Comparison of ENCODE assay signal across 15 cellular contexts in the genomic region with DNA sequence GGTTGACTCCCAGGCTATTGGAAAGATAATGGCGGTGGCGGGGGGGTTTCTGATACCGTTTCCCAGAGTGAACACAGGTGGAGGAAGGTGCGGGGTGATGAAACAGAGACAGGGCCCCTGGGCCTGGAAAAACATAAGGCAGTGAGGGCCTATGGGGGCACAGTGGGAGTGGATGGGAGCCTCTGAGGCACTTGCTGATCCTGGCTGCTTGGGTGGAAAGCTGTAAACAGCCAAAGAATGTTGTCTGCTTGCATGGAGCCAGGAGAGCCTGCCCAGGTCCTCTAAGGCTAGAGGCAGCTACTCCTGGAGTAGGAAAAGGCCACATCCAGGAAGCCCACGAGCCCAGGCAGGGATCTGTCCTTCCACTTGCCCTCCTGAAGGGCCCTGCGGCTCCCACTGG. TPM values are rescaled to one million over a fixed set of nuclear protein-coding genes. Genes with fewer than 3 reads are reported as not detected.
DNase-seq lines count a peak whose midpoint lies in the region; ATAC-seq and TF ChIP-seq lines count a peak whose summit lies in the region.
"Had no signal": no experiment of that assay in that cellular context is flagged by ENCODE, and none has a peak within 500 bp of the region (broad histone marks: within the 10 kb centered on the region; RNA-seq: fewer than 3 reads in every experiment).

No MANE protein-coding gene starts in this region.

- H3K36me3 ChIP-seq in breast epithelium (no peaks in the 10 kb centered on the region), esophagus (ENCODE audit: control insufficient read depth in 2 of 2, insufficient read depth in 2 of 2, low read length in 1 of 2) (no peaks in the 10 kb centered on the region), ovary (no peaks in the 10 kb centered on the region), upper lobe of right lung (no peaks in the 10 kb centered on the region)

- H3K4me3 ChIP-seq in breast epithelium (no peak overlapping the region), esophagus (ENCODE audit: low read depth in 1 of 2, low read length in 2 of 2) (no peak overlapping the region), ovary (no peak overlapping the region), upper lobe of right lung (peak overlapping the region; percentile 55)
- H3K4me3 ChIP-seq: A549, GM23248 had no signal

- H3K27me3 ChIP-seq in breast epithelium: no peaks in the 10 kb centered on the region
- no peaks in the 10 kb centered on the region for H3K27me3 ChIP-seq in esophagus (ENCODE audit: control insufficient read depth in 1 of 2, insufficient read depth in 2 of 2, low read length in 2 of 2)
- no peaks in the 10 kb centered on the region for H3K27me3 ChIP-seq in ovary
- no peaks in the 10 kb centered on the region for H3K27me3 ChIP-seq in upper lobe of right lung

- POLR2A ChIA-PET in MCF 10A (lab: Yijun Ruan, JAX): interaction anchor here (1.1 to 1.5 kb wide), 2 partner anchors 19 to 62 kb away, joined by 3 read pairs; partner anchors contain the start of gene TUSC2

- no peaks in the 10 kb centered on the region for H3K27me3 Mint-ChIP-seq in MCF 10A (ENCODE audit: insufficient read depth, unreplicated experiment)

- H3K4me1 Mint-ChIP-seq in MCF 10A (ENCODE audit: insufficient read depth, unreplicated experiment): peaks cover 26% of the 10 kb centered on the region

- BruUV-seq in MCF 10A (replicated peaks; lab: Mats Ljungman, UMichigan): no TSS peak

- H3K27ac ChIP-seq in breast epithelium (peak overlapping the region; percentile 94 to 100), esophagus (ENCODE audit: low read depth in 2 of 2, low read length in 1 of 2) (peak overlapping the region; percentile 84 to 88), ovary (peak overlapping the region; percentile 62 to 99), upper lobe of right lung (peak overlapping the region; percentile 90)

- TF ChIP-seq CTCF in breast epithelium (IDR thresholded peaks at IDR 0.05) (no peak), MCF 10A (IDR thresholded peaks at IDR 0.05; ENCODE audit: unreplicated experiment) (no peak), ovary (IDR thresholded peaks at IDR 0.05) (no peak), upper lobe of right lung (IDR thresholded peaks at IDR 0.05) (no peak)

- WGBS in esophagus, 2 donors: 77 to 81% methylated on average over 6 of the region's 6 CpGs
- WGBS in ovary, 3 donors: 72 to 75% (median 74%) methylated on average over 6 of the region's 6 CpGs

- H3K9me3 ChIP-seq in breast epithelium: no peaks in the 10 kb centered on the region
- H3K9me3 ChIP-seq in esophagus (ENCODE audit: control insufficient read depth in 2 of 2, insufficient read depth in 1 of 2, low read depth in 1 of 2, low read length in 1 of 2): no peaks in the 10 kb centered on the region
- no peaks in the 10 kb centered on the region for H3K9me3 ChIP-seq in ovary
- no peaks in the 10 kb centered on the region for H3K9me3 ChIP-seq in upper lobe of right lung
- H3K9me3 ChIP-seq: A549 had no signal

- H3K36me3 Mint-ChIP-seq in MCF 10A (ENCODE audit: insufficient read depth, unreplicated experiment): no peaks in the 10 kb centered on the region

- H3K4me3 Mint-ChIP-seq in MCF 10A (ENCODE audit: unreplicated experiment): no peak overlapping the region

- no peak for TF ChIP-seq EP300 in ovary (IDR thresholded peaks at IDR 0.05)

- ATAC-seq in upper lobe of right lung (no peak), GM21360 (IDR thresholded peaks at IDR 0.05; ENCODE audit: unreplicated experiment) (no peak), HG03565 (IDR thresholded peaks at IDR 0.05; ENCODE audit: unreplicated experiment) (no peak)
- ATAC-seq: A549 had no signal

- H3K4me1 ChIP-seq in breast epithelium (peaks cover 21 to 51% of the 10 kb centered on the region in 2 donors), esophagus (ENCODE audit: control insufficient read depth in 2 of 2, insufficient read depth in 2 of 2, low read length in 1 of 2) (peaks cover 13 to 33% of the 10 kb centered on the region in 2 donors), ovary (ENCODE audit: insufficient read depth) (peaks cover 54% of the 10 kb centered on the region), upper lobe of right lung (peaks cover 54% of the 10 kb centered on the region)

- no peak for TF ChIP-seq POLR2A in breast epithelium (IDR thresholded peaks at IDR 0.05)
- no peak for TF ChIP-seq POLR2A in ovary (IDR thresholded peaks at IDR 0.05)

- DNase-seq in breast epithelium (ENCODE audit: low spot score in 2 of 2) (no peak), MCF 10A (ENCODE audit: unreplicated experiment) (no peak), ovary (peak in 3 of 5 donors; percentile 41 to 54 (median 43)), upper lobe of right lung (no peak), kidney glomerular epithelial cell (lab: John Stamatoyannopoulos, UW) (no peak)
- DNase-seq: activated CD4-positive, alpha-beta T cell treated with anti-CD3 and anti-CD28 coated beads for 1 hour; GM23248; NCI-H1105 treated with DMSO at 0.1 percent for 48 hours; NCI-H526; stimulated activated naive CD4-positive, alpha-beta T cell; SW 1271 had no signal

- intact Hi-C loops in breast epithelium (cut with DNase I; ENCODE audit: low total_unique reads) (no loop called here), MCF 10A (cut with micrococcal nuclease) (no loop called here), ovary (cut with DNase I) (loop anchor here in 1 of 4 donors (10.0 kb wide), 1 partner anchor 59 kb away; the partner anchor contains the start of genes HYAL2 and TUSC2), upper lobe of right lung (cut with DNase I) (no loop called here)

- no peaks in the 10 kb centered on the region for H3K9me3 Mint-ChIP-seq in MCF 10A (ENCODE audit: unreplicated experiment)

- H3K27ac Mint-ChIP-seq in MCF 10A (ENCODE audit: low read depth, unreplicated experiment): no peak overlapping the region

- CTCF ChIA-PET in MCF 10A (lab: Yijun Ruan, JAX): interaction anchor here (0.6 to 1.0 kb wide), 4 partner anchors 56 to 127 kb away, joined by 3 to 4 read pairs (median 3); no protein-coding TSS in a partner anchor

RNA-seq across cellular contexts. Expression of gene SEMA3B, which starts 3.0 kb away (rescaled TPM):
- total RNA-seq in breast epithelium (10 to 100 TPM; 10.1 to 17.6 (median 11.1) TPM), MCF 10A (2022) (7.6 and 12.5 TPM in 2 replicates), ovary (100 to 1,000 TPM in 1 of 7 donors, 10 to 100 TPM in 6; 18.4 to 224 (median 51.9) TPM), upper lobe of right lung (120 TPM)
- polyA plus RNA-seq in esophagus (1 to 10 TPM; 5.2 to 7.8 TPM), ovary (10 to 100 TPM in 1 of 2 donors, 1 to 10 TPM in 1; 5.0 to 30.9 TPM)

RNA-seq across cellular contexts. Expression of gene LSMEM2, which starts 12.9 kb away (rescaled TPM):
- total RNA-seq in breast epithelium: not detected
- total RNA-seq in MCF 10A (2022): 0.20 TPM in 1 of 2 replicates, not detected in the other
- polyA plus RNA-seq in esophagus: under 1 TPM; 0.07 to 0.16 TPM
- 1 to 10 TPM in 2 of 7 donors, under 1 TPM in 3, not detected in 2; 0.42 to 1.4 (median 0.76) TPM for total RNA-seq in ovary
- polyA plus RNA-seq in ovary: 1 to 10 TPM in 1 of 2 donors, under 1 TPM in 1; 0.60 to 1.0 TPM
- total RNA-seq in upper lobe of right lung: not detected
- total RNA-seq: GM23248 had no signal
- polyA plus RNA-seq: GM23248 had no signal

RNA-seq across cellular contexts. Expression of gene IFRD2, which starts 26.2 kb away (rescaled TPM):
- total RNA-seq in breast epithelium (10 to 100 TPM; 50.4 to 82.3 (median 72.7) TPM), MCF 10A (2022) (135 and 182 TPM in 2 replicates), ovary (10 to 100 TPM; 31.8 to 76.9 (median 56.4) TPM), upper lobe of right lung (77.0 TPM)
- polyA plus RNA-seq in esophagus (10 to 100 TPM; 65.6 to 69.5 TPM), ovary (10 to 100 TPM; 14.5 to 32.8 TPM)

RNA-seq across cellular contexts. Expression of gene GNAI2, which starts 30.0 kb away (rescaled TPM):
- 100 to 1,000 TPM in 2 of 3 donors, 10 to 100 TPM in 1; 95.3 to 232 (median 162) TPM for total RNA-seq in breast epithelium
- 122 and 123 TPM in 2 replicates for total RNA-seq in MCF 10A (2022)
- 10 to 100 TPM; 52.2 to 61.8 TPM for polyA plus RNA-seq in esophagus
- total RNA-seq in ovary: 100 to 1,000 TPM in 6 of 7 donors, 10 to 100 TPM in 1; 72.3 to 259 (median 212) TPM
- 100 to 1,000 TPM; 189 to 309 TPM for polyA plus RNA-seq in ovary
- total RNA-seq in upper lobe of right lung: 321 TPM

RNA-seq across cellular contexts. Expression of gene HYAL3, which starts 33.2 kb away (rescaled TPM):
- total RNA-seq in breast epithelium (1 to 10 TPM; 2.3 to 6.4 (median 2.7) TPM), MCF 10A (2022) (2.3 and 4.7 TPM in 2 replicates), ovary (1 to 10 TPM in 6 of 7 donors, under 1 TPM in 1; 0.58 to 4.3 (median 2.0) TPM), upper lobe of right lung (2.8 TPM)
- polyA plus RNA-seq in esophagus (1 to 10 TPM; 3.4 to 5.1 TPM), ovary (1 to 10 TPM; 1.5 to 1.9 TPM)

Comparison
In these comparisons a context has a peak if more than half of its experiments do, and no peak if none do; other contexts are left out.
1. DNase-seq: peak in ovary (3 of 5); none in breast epithelium (0 of 2), MCF 10A (single experiment), upper lobe of right lung (single experiment) and kidney glomerular epithelial cell (single experiment).
2. Peak in every context shown above with its lines, with median percentiles within 50 percentile points of each other: H3K27ac ChIP-seq.